Comparison of ENCODE assay signal across 8 cellular contexts in genomic region chr4:128287159-128287870, GRCh38. TPM values are rescaled to one million over a fixed set of nuclear protein-coding genes. Genes with fewer than 3 reads are reported as not detected.
DNase-seq lines count a peak whose midpoint lies in the region; ATAC-seq and TF ChIP-seq lines count a peak whose summit lies in the region.

Gene PGRMC2 (minus strand): TSS chr4:128287813. CDS start chr4:128287790, 23 bp downstream.

- CTCF ChIA-PET in activated CD4-positive, alpha-beta T cell treated with anti-CD3 and anti-CD28 coated beads, Interleukin-2, amount 10 ng/mL, durations not matched to agents 7 days and 5 days (lab: Charles Lee), result interaction anchor here (0.8 to 1.5 kb wide), 2 partner anchors 11 to 522 kb away, joined by 3 read pairs; partner anchors contain the start of gene JADE1

- ATAC-seq in GM19324 (IDR thresholded peaks at IDR 0.05; ENCODE audit: low FRiP score, unreplicated experiment) (peak; percentile 8), GM18520 (IDR thresholded peaks at IDR 0.05; ENCODE audit: unreplicated experiment) (no peak)

- peak within 1 kb of the TSS; percentile 84 for H3K4me3 ChIP-seq in fibroblast of the aortic adventitia (ENCODE audit: low read depth, low read length)

- H3K27me3 Mint-ChIP-seq in activated CD4-positive, alpha-beta T cell treated with anti-CD3 and anti-CD28 coated beads, Interleukin-2, amount 10 ng/mL, durations not matched to agents 7 days and 5 days, result no peaks in the 10 kb centered on the region
- H3K27me3 Mint-ChIP-seq in neural crest cell (ENCODE audit: low read depth), result peaks cover 4% of the 10 kb centered on the region

- peak within 1 kb of the TSS; percentile 98 for H3K4me3 Mint-ChIP-seq in activated CD4-positive, alpha-beta T cell treated with anti-CD3 and anti-CD28 coated beads, Interleukin-2, amount 10 ng/mL, durations not matched to agents 7 days and 5 days
- H3K4me3 Mint-ChIP-seq in neural crest cell, result peak within 1 kb of the TSS; percentile 95

- POLR2A ChIA-PET in activated CD4-positive, alpha-beta T cell treated with anti-CD3 and anti-CD28 coated beads, Interleukin-2, amount 10 ng/mL, durations not matched to agents 7 days and 5 days (lab: Charles Lee), result no interaction called here

- no peaks in the 10 kb centered on the region for H3K9me3 Mint-ChIP-seq in activated CD4-positive, alpha-beta T cell treated with anti-CD3 and anti-CD28 coated beads, Interleukin-2, amount 10 ng/mL, durations not matched to agents 7 days and 5 days
- H3K9me3 Mint-ChIP-seq in neural crest cell, result no peaks in the 10 kb centered on the region

- DNase-seq in COLO668 (lab: John Stamatoyannopoulos, UW; ENCODE audit: unreplicated experiment) (peak; percentile 62), HT1080 (ENCODE audit: low read depth) (no peak), fibroblast of the aortic adventitia (ENCODE audit: low read depth) (peak; percentile 28), neural crest cell (ENCODE audit: low read depth, low spot score) (peak; percentile 2), NCI-H128 (lab: John Stamatoyannopoulos, UW; ENCODE audit: unreplicated experiment) (no peak)
- DNase-seq in activated CD4-positive, alpha-beta T cell treated with anti-CD3 and anti-CD28 coated beads, Interleukin-2, amount 10 ng/mL, durations not matched to agents 7 days and 5 days, result no peak

- peak within 1 kb of the TSS; percentile 88 for H3K27ac Mint-ChIP-seq in activated CD4-positive, alpha-beta T cell treated with anti-CD3 and anti-CD28 coated beads, Interleukin-2, amount 10 ng/mL, durations not matched to agents 7 days and 5 days
- peak within 1 kb of the TSS; percentile 73 for H3K27ac Mint-ChIP-seq in neural crest cell (ENCODE audit: unreplicated experiment)

- H3K36me3 Mint-ChIP-seq in activated CD4-positive, alpha-beta T cell treated with anti-CD3 and anti-CD28 coated beads, Interleukin-2, amount 10 ng/mL, durations not matched to agents 7 days and 5 days (ENCODE audit: low read depth), result peaks cover 16% of the 10 kb centered on the region
- H3K36me3 Mint-ChIP-seq in neural crest cell (ENCODE audit: low read depth), result peaks cover 5% of the 10 kb centered on the region

- peaks cover 44% of the 10 kb centered on the region for H3K4me1 Mint-ChIP-seq in activated CD4-positive, alpha-beta T cell treated with anti-CD3 and anti-CD28 coated beads, Interleukin-2, amount 10 ng/mL, durations not matched to agents 7 days and 5 days
- H3K4me1 Mint-ChIP-seq in neural crest cell, result peaks cover 28% of the 10 kb centered on the region

- TF ChIP-seq CTCF in fibroblast of the aortic adventitia (IDR thresholded peaks at IDR 0.05; ENCODE audit: insufficient read depth, low read length), result no peak
- no peak for TF ChIP-seq CTCF in neural crest cell (conservative IDR thresholded peaks at IDR 0.05)

RNA-seq across cellular contexts. Expression of gene PGRMC2, which starts in this region (rescaled TPM):
- 8.5 and 18.9 TPM in 2 replicates for total RNA-seq in HT1080 (2014; rRNA removed; shearing (Covaris generic))
- polyA plus RNA-seq in HT1080 (2015; cell fraction: cytosol; rRNA removed), result 46.5 and 52.3 TPM in 2 replicates
- 42.4 and 47.8 TPM in 2 replicates for polyA plus RNA-seq in HT1080 (2015; cell fraction: nucleus; rRNA removed)
- 10 to 100 TPM; 36.3 to 39.2 TPM for total RNA-seq in activated CD4-positive, alpha-beta T cell treated with anti-CD3 and anti-CD28 coated beads, Interleukin-2, amount 10 ng/mL, durations not matched to agents 7 days and 5 days
- total RNA-seq in fibroblast of the aortic adventitia (ENCODE audit: low replicate concordance) (18.6 and 35.0 TPM in 2 replicates), neural crest cell (50.0 and 51.2 TPM in 2 replicates)

Comparison
In these comparisons a context has a peak if more than half of its experiments do, and no peak if none do; other contexts are left out.
1. DNase-seq: peak in COLO668 (single experiment), fibroblast of the aortic adventitia (single experiment) and neural crest cell (single experiment); none in HT1080 (single experiment), activated CD4-positive, alpha-beta T cell treated with anti-CD3 and anti-CD28 coated beads, Interleukin-2, amount 10 ng/mL, durations not matched to agents 7 days and 5 days (single experiment) and NCI-H128 (single experiment).